In genomic region chr7:102935450-102936110, GRCh38 we compare ENCODE assay signal across 1 cellular context.
A peak's percentile ranks its signal among the peaks of the same experiment; 100 is the strongest.
TF ChIP-seq lines count a peak whose summit lies in the region.

No MANE protein-coding gene starts in this region.

TF ChIP-seq in SK-N-SH treated with all-trans-retinoic acid at 6 μM for 48 hours, 23 proteins besides CTCF, POLR2A, EP300 and RAD21 (continued from another document):
- TF ChIP-seq TSHZ2 (CRISPR knock-in tag; IDR thresholded peaks at IDR 0.05) = peak; percentile 94
- peak; percentile 89 for TF ChIP-seq ISL1 (CRISPR knock-in tag; IDR thresholded peaks at IDR 0.05)
- TF ChIP-seq ZNF565 (CRISPR knock-in tag; conservative IDR thresholded peaks at IDR 0.05; ENCODE audit: low read depth) = peak; percentile 76; the same call in 1 of the 2 replicates
- peak; percentile 97 for TF ChIP-seq TCF4 (CRISPR knock-in tag; IDR thresholded peaks at IDR 0.05; ENCODE audit: borderline replicate concordance)
- TF ChIP-seq CREB5 (CRISPR knock-in tag; IDR thresholded peaks at IDR 0.05; ENCODE audit: low read depth) = peak; percentile 92
- TF ChIP-seq CSDC2 (CRISPR knock-in tag; IDR thresholded peaks at IDR 0.05) = no peak
- TF ChIP-seq OSR1 (CRISPR knock-in tag; IDR thresholded peaks at IDR 0.05) = no peak
- peak; percentile 75; the same call in 1 of the 2 replicates for TF ChIP-seq SNAI2 (CRISPR knock-in tag; IDR thresholded peaks at IDR 0.05)
- TF ChIP-seq ZNF8 (CRISPR knock-in tag; IDR thresholded peaks at IDR 0.05) = peak; percentile 66
- TF ChIP-seq POU6F1 (CRISPR knock-in tag; IDR thresholded peaks at IDR 0.05; ENCODE audit: borderline replicate concordance, low read depth) = no peak
- no peak for TF ChIP-seq RARB (CRISPR knock-in tag; IDR thresholded peaks at IDR 0.05)
